In the genomic region with DNA sequence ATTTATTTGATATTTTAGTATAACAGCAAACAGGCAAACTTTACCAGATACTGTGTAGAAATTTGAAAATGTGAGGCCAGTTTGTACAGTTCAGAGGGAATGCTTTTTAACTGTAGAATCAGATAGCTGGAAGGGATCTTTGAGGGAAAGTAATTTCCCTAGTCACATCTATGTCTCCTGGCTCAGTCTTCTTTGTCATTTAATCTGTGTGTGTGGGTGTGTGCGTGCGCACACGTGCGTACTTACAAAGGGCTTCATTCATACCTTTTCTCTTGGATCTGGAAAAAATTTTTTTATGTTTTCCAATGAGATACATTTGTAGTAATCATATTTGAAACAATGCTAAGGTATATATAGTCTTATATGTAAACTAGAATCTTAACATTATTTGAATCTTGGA, we compare ENCODE assay signal across 28 cellular contexts. TPM values are rescaled to one million over a fixed set of nuclear protein-coding genes. Genes with fewer than 3 reads are reported as not detected.
DNase-seq lines count a peak whose midpoint lies in the region; ATAC-seq, FAIRE-seq and TF ChIP-seq lines count a peak whose summit lies in the region.
"Had no signal": no experiment of that assay in that cellular context is flagged by ENCODE, and none has a peak within 500 bp of the region (broad histone marks: within the 10 kb centered on the region; RNA-seq: fewer than 3 reads in every experiment).

No MANE protein-coding gene starts in this region.

- H3K4me2 ChIP-seq in astrocyte (ENCODE audit: low read length) = no peak overlapping the region
- H3K4me2 ChIP-seq: A549; BLaER1 treated with 17β-estradiol and CSF1 and Interleukin-3, amounts not matched to agents 10 nM and 100 nM had no signal

- H3K79me2 ChIP-seq in astrocyte (ENCODE audit: insufficient read depth, low read length) = no peaks in the 10 kb centered on the region

- TF ChIP-seq CTCF in astrocyte (IDR thresholded peaks at IDR 0.05; ENCODE audit: insufficient read depth, low read depth, low read length) (no peak), gastroesophageal sphincter (IDR thresholded peaks at IDR 0.05) (no peak)

- TF ChIP-seq EP300 in gastroesophageal sphincter (IDR thresholded peaks at IDR 0.05) = no peak

- H3K9me3 Mint-ChIP-seq in astrocyte (ENCODE audit: unreplicated experiment) = no peaks in the 10 kb centered on the region
- H3K9me3 Mint-ChIP-seq: CD14-positive monocyte; CD4-positive, alpha-beta T cell; CD8-positive, alpha-beta memory T cell had no signal

- WGBS in gastroesophageal sphincter (ENCODE audit: low coverage in 1 of 2), 2 donors = 82 to 83% methylated on average over 4 of the region's 4 CpGs

- no peak overlapping the region for H2AFZ ChIP-seq in astrocyte (ENCODE audit: low read depth, low read length)
- H2AFZ ChIP-seq: GM23248 had no signal

- peak; percentile 26 for FAIRE-seq in GM19239 (lab: Jason Lieb, UNC)
- peak; percentile 88 for FAIRE-seq in astrocyte (lab: Jason Lieb, UNC)
- FAIRE-seq: GM12892, H1 had no signal

- no peak for ATAC-seq in GM19463 (IDR thresholded peaks at IDR 0.05; ENCODE audit: unreplicated experiment)
- ATAC-seq in gastroesophageal sphincter = no peak
- no peak for ATAC-seq in HG02642 (IDR thresholded peaks at IDR 0.05; ENCODE audit: poor library complexity, unreplicated experiment)
- ATAC-seq: A549, HCT116 had no signal

- TF ChIP-seq POLR2A in gastroesophageal sphincter (IDR thresholded peaks at IDR 0.05) = no peak

- H3K27me3 Mint-ChIP-seq in astrocyte (ENCODE audit: low read depth, unreplicated experiment) = no peaks in the 10 kb centered on the region

- DNase-seq in COLO829 (ENCODE audit: low spot score) (peak; percentile 69), GM19239 (ENCODE audit: insufficient read length, low spot score) (no peak), NCI-H526 (lab: John Stamatoyannopoulos, UW) (peak; percentile 24 to 54), astrocyte (ENCODE audit: low read depth) (no peak), NCI-H1436 (lab: John Stamatoyannopoulos, UW) (no peak)
- DNase-seq: 8988T; ACHN; AML-193; BE2C; Calu3; CD4-positive, alpha-beta T cell; CD8-positive, alpha-beta memory T cell; COR-L47; DMS53; DMS79 treated with DMSO at 0.1 percent for 48 hours; GM23248; H7 had no signal

- no peak overlapping the region for H3K27ac Mint-ChIP-seq in astrocyte (ENCODE audit: unreplicated experiment)
- H3K27ac Mint-ChIP-seq: CD14-positive monocyte; CD4-positive, alpha-beta T cell; CD8-positive, alpha-beta memory T cell had no signal

- no peaks in the 10 kb centered on the region for H3K27me3 ChIP-seq in astrocyte (ENCODE audit: insufficient read depth, low read length)
- H3K27me3 ChIP-seq in gastroesophageal sphincter = no peaks in the 10 kb centered on the region
- H3K27me3 ChIP-seq: BE2C; BLaER1 treated with 17β-estradiol and CSF1 and Interleukin-3, amounts not matched to agents 10 nM and 100 nM had no signal

- H3K4me3 Mint-ChIP-seq in astrocyte (ENCODE audit: unreplicated experiment) = no peak overlapping the region
- H3K4me3 Mint-ChIP-seq: CD14-positive monocyte; CD4-positive, alpha-beta T cell; CD8-positive, alpha-beta memory T cell had no signal

- H3K36me3 Mint-ChIP-seq in astrocyte (ENCODE audit: low read depth, unreplicated experiment) = peaks cover 2% of the 10 kb centered on the region
- H3K36me3 Mint-ChIP-seq: CD8-positive, alpha-beta memory T cell had no signal

- no peaks in the 10 kb centered on the region for H3K36me3 ChIP-seq in astrocyte (ENCODE audit: insufficient read depth, low read length)
- H3K36me3 ChIP-seq in gastroesophageal sphincter = peaks cover 0 to 65% of the 10 kb centered on the region in 2 donors
- H3K36me3 ChIP-seq: BE2C had no signal

- no peaks in the 10 kb centered on the region for H3K4me1 Mint-ChIP-seq in astrocyte (ENCODE audit: low read depth, unreplicated experiment)
- H3K4me1 Mint-ChIP-seq: CD14-positive monocyte; CD8-positive, alpha-beta memory T cell had no signal

- no peak overlapping the region for H3K27ac ChIP-seq in astrocyte (ENCODE audit: low read depth, low read length)
- H3K27ac ChIP-seq in gastroesophageal sphincter = no peak overlapping the region
- H3K27ac ChIP-seq: A549; BLaER1 treated with 17β-estradiol and CSF1 and Interleukin-3, amounts not matched to agents 10 nM and 100 nM; GM23248 had no signal

- H3K9ac ChIP-seq in astrocyte (ENCODE audit: low read length) = no peak overlapping the region
- H3K9ac ChIP-seq: BLaER1 treated with 17β-estradiol and CSF1 and Interleukin-3, amounts not matched to agents 10 nM and 100 nM; GM23248 had no signal

- H3K9me3 ChIP-seq in astrocyte (ENCODE audit: insufficient read depth, low read depth, low read length) (no peaks in the 10 kb centered on the region), gastroesophageal sphincter (no peaks in the 10 kb centered on the region)
- H3K9me3 ChIP-seq: A549, BE2C had no signal

- H3K4me1 ChIP-seq in astrocyte (ENCODE audit: insufficient read depth, low read length) (no peaks in the 10 kb centered on the region), gastroesophageal sphincter (no peaks in the 10 kb centered on the region)
- H3K4me1 ChIP-seq: A549; BE2C; BLaER1 treated with 17β-estradiol and CSF1 and Interleukin-3, amounts not matched to agents 10 nM and 100 nM had no signal

- H3K4me3 ChIP-seq in astrocyte (ENCODE audit: insufficient read depth, low read depth, low read length) (no peak overlapping the region), gastroesophageal sphincter (no peak overlapping the region)
- H3K4me3 ChIP-seq: A549; BLaER1 treated with 17β-estradiol and CSF1 and Interleukin-3, amounts not matched to agents 10 nM and 100 nM; GM23248 had no signal

- H4K20me1 ChIP-seq in astrocyte (ENCODE audit: insufficient read depth, low read length) = no peaks in the 10 kb centered on the region

RNA-seq across cellular contexts. Expression of a gene that starts 44.6 kb away (rescaled TPM):
- total RNA-seq in astrocyte (39.3 and 41.1 TPM in 2 replicates), gastroesophageal sphincter (100 to 1,000 TPM in 2 of 4 donors, 10 to 100 TPM in 2; 63.7 to 121 (median 105) TPM)

RNA-seq across cellular contexts. Expression of a gene that starts 51.6 kb away (rescaled TPM):
- total RNA-seq in astrocyte = 0.16 TPM in 1 of 2 replicates, not detected in the other
- 1 to 10 TPM in 1 of 4 donors, under 1 TPM in 3; 0.31 to 3.5 (median 0.84) TPM for total RNA-seq in gastroesophageal sphincter
- total RNA-seq: Calu3; CD8-positive, alpha-beta memory T cell; Daoy; G401; GM23248 had no signal

Comparison
In these comparisons a context has a peak if more than half of its experiments do, and no peak if none do; other contexts are left out.
1. DNase-seq: peak in COLO829 (single experiment) and NCI-H526 (2 of 2); none in GM19239 (single experiment), astrocyte (single experiment) and NCI-H1436 (single experiment).